In genomic region chr21:45477176-45478114, GRCh38 we compare ENCODE assay signal across 9 cellular contexts.
DNase-seq lines count a peak whose midpoint lies in the region; ATAC-seq, FAIRE-seq and TF ChIP-seq lines count a peak whose summit lies in the region.
"Had no signal": no experiment of that assay in that cellular context is flagged by ENCODE, and none has a peak within 500 bp of the region (broad histone marks: within the 10 kb centered on the region; RNA-seq: fewer than 3 reads in every experiment).

No MANE protein-coding gene starts in this region.

- H3K4me3 ChIP-seq in K562 = no peak overlapping the region
- H3K4me3 ChIP-seq in lower lobe of right lung = peak overlapping the region; percentile 29
- H3K4me3 ChIP-seq in tibial nerve = peak overlapping the region in 1 of 4 donors; percentile 22
- no peak overlapping the region for H3K4me3 ChIP-seq in thyroid gland (replicated peaks in 1 of 3)
- H3K4me3 ChIP-seq: SJCRH30 had no signal

- POLR2A ChIA-PET in K562 (lab: Yijun Ruan, JAX) = no interaction called here

- in situ Hi-C loops in K562 (cut with MboI) = no loop called here

- FAIRE-seq in K562 (lab: Jason Lieb, UNC) = no peak

- H3K27me3 ChIP-seq in K562 (ENCODE audit: control insufficient read depth in 2 of 2, insufficient read depth in 2 of 2, low read length in 2 of 2) = no peaks in the 10 kb centered on the region; a peak in 1 of 5 replicates
- H3K27me3 ChIP-seq in lower lobe of right lung (ENCODE audit: low read depth) = no peaks in the 10 kb centered on the region
- no peaks in the 10 kb centered on the region for H3K27me3 ChIP-seq in tibial nerve
- no peaks in the 10 kb centered on the region for H3K27me3 ChIP-seq in thyroid gland
- H3K27me3 ChIP-seq: SJCRH30 had no signal

- no peak overlapping the region for H3K27ac ChIP-seq in K562 (ENCODE audit: extremely low read depth, low read depth, low read length)
- peak overlapping the region; percentile 68 for H3K27ac ChIP-seq in lower lobe of right lung
- H3K27ac ChIP-seq in tibial nerve = peak overlapping the region in 3 of 4 donors; percentile 54 to 72 (median 60)
- peak overlapping the region in 1 of 3 donors; percentile 36 for H3K27ac ChIP-seq in thyroid gland
- H3K27ac ChIP-seq: SJCRH30 had no signal

- peak overlapping the region; percentile 72 for H3K4me2 ChIP-seq in K562 (ENCODE audit: insufficient read depth, low read length)

- H2AFZ ChIP-seq in K562 (ENCODE audit: low read depth, low read length) = peak overlapping the region; percentile 99

- no peaks in the 10 kb centered on the region; the same call in none of the 2 replicates for H3K9me3 ChIP-seq in K562 (replicated peaks; ENCODE audit: control insufficient read depth, insufficient read depth, low read depth, low read length)
- no peaks in the 10 kb centered on the region for H3K9me3 ChIP-seq in lower lobe of right lung
- no peaks in the 10 kb centered on the region for H3K9me3 ChIP-seq in tibial nerve
- no peaks in the 10 kb centered on the region for H3K9me3 ChIP-seq in thyroid gland
- H3K9me3 ChIP-seq: SJCRH30 had no signal

- TF ChIP-seq POLR2A in K562 (conservative IDR thresholded peaks at IDR 0.05) = no peak
- no peak for TF ChIP-seq POLR2A in tibial nerve (IDR thresholded peaks at IDR 0.05)
- no peak for TF ChIP-seq POLR2A in thyroid gland (IDR thresholded peaks at IDR 0.05)

- peak; percentile 29 for DNase-seq in activated T-cell treated with anti-CD3 and anti-CD28 coated beads, Interleukin-2, amount 50 U/mL, for 1 hour
- DNase-seq in activated T-cell treated with anti-CD3 and anti-CD28 coated beads for 4 hours (no peak), K562 (ENCODE audit: extremely low read depth in 1 of 4, low spot score in 3 of 4) (no peak), lower lobe of right lung (no peak), tibial nerve (ENCODE audit: low spot score in 2 of 2) (no peak), SHP77 treated with DMSO at 0.1 percent for 48 hours (lab: John Stamatoyannopoulos, UW) (no peak), thyroid gland (no peak), foreskin melanocyte (no peak)

- BruUV-seq in K562 (replicated peaks; lab: Mats Ljungman, UMichigan) = no TSS peak

- TF ChIP-seq RAD21 in K562 (CRISPR knock-in tag; conservative IDR thresholded peaks at IDR 0.05 in 1 of 2, IDR thresholded peaks at IDR 0.05 in 1 of 2) = no peak

- WGBS in K562 (ENCODE audit: insufficient coverage, low coverage, missing lambda C conversion rate) = 46% methylated on average over 39 of the region's 44 CpGs
- WGBS in tibial nerve, 2 donors = 70 to 73% methylated on average over 32 to 42 of the region's 44 CpGs
- WGBS in thyroid gland, 2 donors = 71 to 75% methylated on average over 7 to 21 of the region's 44 CpGs

- H3K9ac ChIP-seq in K562 (ENCODE audit: insufficient read depth in 1 of 2, low read depth in 2 of 2, low read length in 2 of 2) = peak overlapping the region; percentile 47 to 73; a peak in 3 of 4 replicates

- H3K79me2 ChIP-seq in K562 (ENCODE audit: control insufficient read depth, insufficient read depth, low read length) = no peaks in the 10 kb centered on the region

- ATAC-seq in K562 (peak; percentile 12; the same call in 2 of the 3 replicates), lower lobe of right lung (peak in 1 of 2 donors; percentile 2)

- intact Hi-C loops in K562 (cut with micrococcal nuclease) (loop anchor here (5.0 kb wide), 1 partner anchor 120 kb away; no protein-coding TSS in a partner anchor), lower lobe of right lung (cut with DNase I) (no loop called here), thyroid gland (cut with DNase I) (no loop called here)

- no peak for TF ChIP-seq CTCF in K562 (IDR thresholded peaks at IDR 0.05 in 2 of 3, conservative IDR thresholded peaks at IDR 0.05 in 1 of 3; ENCODE audit: insufficient read depth in 2 of 3, low read depth in 1 of 3, low read length in 3 of 3)
- no peak for TF ChIP-seq CTCF in lower lobe of right lung (IDR thresholded peaks at IDR 0.05)
- TF ChIP-seq CTCF in tibial nerve (IDR thresholded peaks at IDR 0.05) = no peak
- TF ChIP-seq CTCF in thyroid gland (IDR thresholded peaks at IDR 0.05) = no peak

- H3K36me3 ChIP-seq in K562 (ENCODE audit: control insufficient read depth, insufficient read depth, low read length) = peaks cover 10% of the 10 kb centered on the region; the same call in 2 of the 3 replicates
- H3K36me3 ChIP-seq in lower lobe of right lung = peaks cover 37% of the 10 kb centered on the region
- H3K36me3 ChIP-seq in tibial nerve = peaks cover 0 to 55% (median 0%) of the 10 kb centered on the region in 3 donors
- peaks cover 12 to 28% of the 10 kb centered on the region in 2 donors for H3K36me3 ChIP-seq in thyroid gland
- H3K36me3 ChIP-seq: SJCRH30 had no signal

- TF ChIP-seq EP300 in K562 (IDR thresholded peaks at IDR 0.05; ENCODE audit: low read length) = no peak
- TF ChIP-seq EP300 in tibial nerve (IDR thresholded peaks at IDR 0.05) = no peak

- no peaks in the 10 kb centered on the region; the same call in 1 of the 2 replicates for H4K20me1 ChIP-seq in K562 (replicated peaks; ENCODE audit: control insufficient read depth, insufficient read depth, low read length)

- peaks cover 13 to 87% of the 10 kb centered on the region in 2 experiments; a peak in 4 of 5 replicates for H3K4me1 ChIP-seq in K562 (replicated peaks in 1 of 2; ENCODE audit: control insufficient read depth in 2 of 2, insufficient read depth in 2 of 2, low read length in 2 of 2)
- H3K4me1 ChIP-seq in lower lobe of right lung = peaks cover 23% of the 10 kb centered on the region
- peaks cover 0 to 24% (median 17%) of the 10 kb centered on the region in 4 donors for H3K4me1 ChIP-seq in tibial nerve
- no peaks in the 10 kb centered on the region for H3K4me1 ChIP-seq in thyroid gland

- CTCF ChIA-PET in K562 (lab: Yijun Ruan, JAX; ENCODE audit: low intra/inter-chr PET ratio) = interaction anchor here (0.7 to 1.1 kb wide), 5 partner anchors 39 to 343 kb away, joined by 3 to 6 read pairs (median 3); no protein-coding TSS in a partner anchor

- no peaks in the 10 kb centered on the region for H3K9me1 ChIP-seq in K562 (ENCODE audit: control insufficient read depth, insufficient read depth, low read length)

TF ChIP-seq in K562, 482 proteins besides CTCF, POLR2A, EP300 and RAD21 (continues in another document):
- TF ChIP-seq LARP7 (IDR thresholded peaks at IDR 0.05) = no peak
- TF ChIP-seq, protein P1, sequence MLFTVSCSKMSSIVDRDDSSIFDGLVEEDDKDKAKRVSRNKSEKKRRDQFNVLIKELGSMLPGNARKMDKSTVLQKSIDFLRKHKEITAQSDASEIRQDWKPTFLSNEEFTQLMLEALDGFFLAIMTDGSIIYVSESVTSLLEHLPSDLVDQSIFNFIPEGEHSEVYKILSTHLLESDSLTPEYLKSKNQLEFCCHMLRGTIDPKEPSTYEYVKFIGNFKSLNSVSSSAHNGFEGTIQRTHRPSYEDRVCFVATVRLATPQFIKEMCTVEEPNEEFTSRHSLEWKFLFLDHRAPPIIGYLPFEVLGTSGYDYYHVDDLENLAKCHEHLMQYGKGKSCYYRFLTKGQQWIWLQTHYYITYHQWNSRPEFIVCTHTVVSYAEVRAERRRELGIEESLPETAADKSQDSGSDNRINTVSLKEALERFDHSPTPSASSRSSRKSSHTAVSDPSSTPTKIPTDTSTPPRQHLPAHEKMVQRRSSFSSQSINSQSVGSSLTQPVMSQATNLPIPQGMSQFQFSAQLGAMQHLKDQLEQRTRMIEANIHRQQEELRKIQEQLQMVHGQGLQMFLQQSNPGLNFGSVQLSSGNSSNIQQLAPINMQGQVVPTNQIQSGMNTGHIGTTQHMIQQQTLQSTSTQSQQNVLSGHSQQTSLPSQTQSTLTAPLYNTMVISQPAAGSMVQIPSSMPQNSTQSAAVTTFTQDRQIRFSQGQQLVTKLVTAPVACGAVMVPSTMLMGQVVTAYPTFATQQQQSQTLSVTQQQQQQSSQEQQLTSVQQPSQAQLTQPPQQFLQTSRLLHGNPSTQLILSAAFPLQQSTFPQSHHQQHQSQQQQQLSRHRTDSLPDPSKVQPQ (CRISPR knock-in tag; IDR thresholded peaks at IDR 0.05; ENCODE audit: borderline replicate concordance) = no peak
- TF ChIP-seq MTA2 (IDR thresholded peaks at IDR 0.05; ENCODE audit: low read depth) = no peak
- TF ChIP-seq ZNF778 (CRISPR knock-in tag; IDR thresholded peaks at IDR 0.05) = no peak
- TF ChIP-seq PCBP1 (IDR thresholded peaks at IDR 0.05; ENCODE audit: low read depth, low read length, poor library complexity, severe bottlenecking) = peak; percentile 57
- TF ChIP-seq DPF2 (IDR thresholded peaks at IDR 0.05) = no peak
- no peak for TF ChIP-seq PRMT5 (CRISPR knock-in tag; IDR thresholded peaks at IDR 0.05)
- TF ChIP-seq HMGN3 (IDR thresholded peaks at IDR 0.05; ENCODE audit: borderline replicate concordance, extremely low read depth, insufficient read length, low read depth, low read length) = peak; percentile 22
- no peak for TF ChIP-seq STAT6 (CRISPR knock-in tag; IDR thresholded peaks at IDR 0.05)
- no peak for TF ChIP-seq SIX5 (IDR thresholded peaks at IDR 0.05; ENCODE audit: borderline replicate concordance in 1 of 2, insufficient read depth in 1 of 2, low read depth in 1 of 2, low read length in 2 of 2)
